In the genomic region with DNA sequence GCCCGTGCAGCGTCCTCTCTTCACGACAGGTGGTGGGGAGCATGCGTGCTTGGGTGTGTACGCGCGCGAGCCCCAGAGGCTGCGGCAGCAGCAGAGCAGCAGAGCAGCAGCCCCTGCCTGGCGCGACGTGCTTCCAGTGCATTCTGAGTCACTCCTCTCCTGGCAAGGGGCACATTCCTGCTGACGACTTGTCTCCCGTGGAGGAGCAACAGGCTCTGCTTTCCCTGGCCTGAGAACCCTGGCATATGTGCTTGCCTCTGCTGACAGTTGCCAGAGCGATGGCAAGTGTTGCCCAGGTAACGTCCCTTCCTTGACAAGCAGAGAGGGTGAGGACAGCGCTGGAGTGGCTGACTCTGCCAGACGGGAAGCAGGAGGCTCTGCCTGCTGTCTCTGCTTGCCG, we compare ENCODE assay signal across 8 cellular contexts.
DNase-seq lines count a peak whose midpoint lies in the region; TF ChIP-seq lines count a peak whose summit lies in the region.

No MANE protein-coding gene starts in this region.

- no peak overlapping the region for H3K14ac ChIP-seq in trophoblast cell (ENCODE audit: low read length)

- no peak overlapping the region for H2BK12ac ChIP-seq in trophoblast cell (ENCODE audit: low read length)

- H3K4me2 ChIP-seq in fibroblast of lung (ENCODE audit: extremely low read depth, insufficient read depth, low read length) (no peak overlapping the region), trophoblast cell (ENCODE audit: low read length) (no peak overlapping the region)

- H3K18ac ChIP-seq in trophoblast cell (ENCODE audit: low read length) = no peak overlapping the region

- no peaks in the 10 kb centered on the region for H4K20me1 ChIP-seq in fibroblast of lung (ENCODE audit: control insufficient read depth, extremely low read depth, insufficient read depth, low read length)

- H3K27me3 ChIP-seq in fibroblast of lung (ENCODE audit: control insufficient read depth, insufficient read depth, low read length) (no peaks in the 10 kb centered on the region), trophoblast cell (ENCODE audit: insufficient read depth, low read length) (no peaks in the 10 kb centered on the region), A673 (replicated peaks; ENCODE audit: insufficient read depth, low read depth, low read length, poor library complexity) (no peaks in the 10 kb centered on the region)

- H3K9ac ChIP-seq in fibroblast of lung (ENCODE audit: insufficient read depth, low read length) (no peak overlapping the region), trophoblast cell (ENCODE audit: low read length) (no peak overlapping the region)

- no CpG with 5 or more reads among the region's 19 CpGs for WGBS in trophoblast cell (ENCODE audit: extremely low coverage, insufficient coverage, insufficient read length)

- H3K79me1 ChIP-seq in trophoblast cell (ENCODE audit: low read length) = peaks cover 18% of the 10 kb centered on the region

- H2BK5ac ChIP-seq in trophoblast cell (ENCODE audit: low read depth, low read length, poor library complexity) = no peak overlapping the region

- no peak overlapping the region for H4K12ac ChIP-seq in trophoblast cell (ENCODE audit: low read depth, low read length)

- H3K4me1 ChIP-seq in fibroblast of lung (ENCODE audit: control insufficient read depth, extremely low read depth, insufficient read depth, low read length) (no peaks in the 10 kb centered on the region), trophoblast cell (ENCODE audit: control insufficient read depth in 1 of 2, insufficient read depth in 2 of 2, low read length in 2 of 2) (peaks cover 35 to 45% of the 10 kb centered on the region in 2 experiments), A673 (ENCODE audit: insufficient read depth, low read length, poor library complexity, severe bottlenecking) (no peaks in the 10 kb centered on the region)

- H3K4me3 ChIP-seq in fibroblast of lung (replicated peaks in 1 of 4; ENCODE audit: control extremely low read depth in 1 of 4, insufficient read depth in 1 of 4, low read depth in 3 of 4, low read length in 4 of 4) = no peak overlapping the region
- H3K4me3 ChIP-seq in trophoblast cell (ENCODE audit: low read depth, low read length) = no peak overlapping the region
- no peak overlapping the region for H3K4me3 ChIP-seq in A673 (ENCODE audit: low read depth, low read length, poor library complexity, severe bottlenecking)

- H3K27ac ChIP-seq in fibroblast of lung (ENCODE audit: insufficient read depth, low read length) = no peak overlapping the region
- peak overlapping the region; percentile 45 for H3K27ac ChIP-seq in trophoblast cell (ENCODE audit: low read depth, low read length)
- no peak overlapping the region for H3K27ac ChIP-seq in A673 (ENCODE audit: low read depth, low read length, poor library complexity, severe bottlenecking)

- H3K9me3 ChIP-seq in fibroblast of lung (ENCODE audit: control insufficient read depth, insufficient read depth, low read depth, low read length) = no peaks in the 10 kb centered on the region
- H3K9me3 ChIP-seq in trophoblast cell (ENCODE audit: insufficient read depth, low read depth, low read length) = no peaks in the 10 kb centered on the region
- no peaks in the 10 kb centered on the region for H3K9me3 ChIP-seq in A673 (ENCODE audit: low read depth, low read length, poor library complexity, severe bottlenecking)

- intact Hi-C loops in A673 (cut with micrococcal nuclease; ENCODE audit: unreplicated experiment) = no loop called here

- CTCF ChIA-PET in A673 (lab: Charles Lee) = no interaction called here

- no peaks in the 10 kb centered on the region for H3K36me3 ChIP-seq in fibroblast of lung (ENCODE audit: control insufficient read depth, insufficient read depth, low read length)
- H3K36me3 ChIP-seq in trophoblast cell (ENCODE audit: control insufficient read depth in 1 of 2, insufficient read depth in 2 of 2, low read length in 2 of 2) = peaks cover 8 to 11% of the 10 kb centered on the region in 2 experiments
- H3K36me3 ChIP-seq in A673 (ENCODE audit: insufficient read depth, low read length, poor library complexity, severe bottlenecking) = no peaks in the 10 kb centered on the region

- H2BK120ac ChIP-seq in trophoblast cell (ENCODE audit: insufficient read depth, low read length, poor library complexity) = no peak overlapping the region

- no peak overlapping the region for H2AK5ac ChIP-seq in trophoblast cell (ENCODE audit: low read length)

- H3K4ac ChIP-seq in trophoblast cell (ENCODE audit: low read depth, low read length) = no peak overlapping the region

- H4K8ac ChIP-seq in trophoblast cell (ENCODE audit: low read depth, low read length) = no peak overlapping the region

- H2AFZ ChIP-seq in fibroblast of lung (ENCODE audit: low read length) (no peak overlapping the region), trophoblast cell (ENCODE audit: insufficient read depth, low read length, poor library complexity) (no peak overlapping the region)

- DNase-seq in ELF-1 (ENCODE audit: low read depth, low spot score) = peak; percentile 79
- peak; percentile 83 to 93 for DNase-seq in NCI-H524 (lab: John Stamatoyannopoulos, UW)
- peak; percentile 67 to 97 for DNase-seq in fibroblast of lung (ENCODE audit: low read depth in 2 of 2)
- DNase-seq in trophoblast cell = peak; percentile 81 to 90
- DNase-seq in MV-4-11 (lab: John Stamatoyannopoulos, UW) = no peak
- DNase-seq in A673 (ENCODE audit: low spot score) = no peak
- DNase-seq in activated CD4-positive, alpha-beta T cell treated with anti-CD3 and anti-CD28 coated beads for 1 hour = no peak
- DNase-seq in SIG-M5 (lab: John Stamatoyannopoulos, UW) = no peak

- H4K91ac ChIP-seq in trophoblast cell (ENCODE audit: low read depth, low read length) = no peak overlapping the region

- POLR2A ChIA-PET in A673 (lab: Charles Lee; ENCODE audit: low non-redundant PET) = no interaction called here

- H3K79me2 ChIP-seq in fibroblast of lung (ENCODE audit: control insufficient read depth, insufficient read depth, low read length) = no peaks in the 10 kb centered on the region
- peaks cover 8% of the 10 kb centered on the region for H3K79me2 ChIP-seq in trophoblast cell (ENCODE audit: control insufficient read depth, insufficient read depth, low read length, poor library complexity)

- no TSS peak for BruUV-seq in A673 (replicated peaks; lab: Mats Ljungman, UMichigan)

- TF ChIP-seq CTCF in fibroblast of lung (conservative IDR thresholded peaks at IDR 0.05 in 1 of 2, IDR thresholded peaks at IDR 0.05 in 1 of 2; ENCODE audit: low read depth in 1 of 2, low read length in 2 of 2) = no peak
- TF ChIP-seq CTCF in A673 (conservative IDR thresholded peaks at IDR 0.05; ENCODE audit: low read depth, low read length) = no peak

- H3K23ac ChIP-seq in trophoblast cell (ENCODE audit: low read length) = no peak overlapping the region

Comparison
In these comparisons a context has a peak if more than half of its experiments do, and no peak if none do; other contexts are left out.
1. DNase-seq: peak in ELF-1 (single experiment), NCI-H524 (2 of 2), fibroblast of lung (2 of 2) and trophoblast cell (2 of 2); none in MV-4-11 (single experiment), A673 (single experiment), activated CD4-positive, alpha-beta T cell treated with anti-CD3 and anti-CD28 coated beads for 1 hour (single experiment) and SIG-M5 (single experiment).